ENCODE assay signal across 18 cellular contexts in genomic region chr7:31437466-31437865, GRCh38.
"Had no signal": no experiment of that assay in that cellular context is flagged by ENCODE, and none has a peak within 500 bp of the region (broad histone marks: within the 10 kb centered on the region; RNA-seq: fewer than 3 reads in every experiment).

No MANE protein-coding gene starts in this region.

- H3K4me3 Mint-ChIP-seq: activated naive CD8-positive, alpha-beta T cell treated with anti-CD3 and anti-CD28 coated beads for 36 hours; activated T-helper 1 cell treated with anti-CD3 and anti-CD28 coated beads, Interleukin-12 subunit alpha, Interleukin-12 subunit beta, Interleukin-2, Interleukin-4 antibody, amounts not matched to agents 30 ng/mL and 10 ng/mL and 1 ng/mL, durations not matched to agents 14 hours and 24 hours and 36 hours; brain; central memory CD8-positive, alpha-beta T cell; naive B cell; neural progenitor cell; stimulated activated naive CD8-positive, alpha-beta T cell treated with anti-CD3 and anti-CD28 coated beads, Interleukin-15, Interleukin-2, amounts not matched to agents 100 ng/mL and 50 ng/mL, for 24 hours had no signal

- ATAC-seq: activated CD4-positive, CD25-positive, alpha-beta regulatory T cell treated with anti-CD3 and anti-CD28 coated beads, Interleukin-2, amount 50 U/mL, for 24 hours; gastrocnemius medialis; heart right ventricle; sciatic nerve had no signal

- H3K27ac ChIP-seq: coronary artery, epithelial cell of prostate, gastrocnemius medialis, heart right ventricle, neural progenitor cell, suprapubic skin, upper lobe of left lung had no signal

- H3K36me3 Mint-ChIP-seq: activated naive CD8-positive, alpha-beta T cell treated with anti-CD3 and anti-CD28 coated beads for 36 hours; brain; naive B cell; neural progenitor cell had no signal

- DNase-seq: activated CD4-positive, alpha-beta T cell treated with anti-CD3 and anti-CD28 coated beads, Interleukin-2, amount 50 U/mL, for 1 hour; activated naive CD8-positive, alpha-beta T cell treated with anti-CD3 and anti-CD28 coated beads for 36 hours; effector CD4-positive, alpha-beta T cell; gastrocnemius medialis; heart right ventricle; naive B cell; T-helper 9 cell; upper lobe of left lung had no signal

- H3K36me3 ChIP-seq: gastrocnemius medialis, heart right ventricle, neural progenitor cell, suprapubic skin, upper lobe of left lung had no signal

- H3K27ac Mint-ChIP-seq: activated naive CD8-positive, alpha-beta T cell treated with anti-CD3 and anti-CD28 coated beads for 36 hours; activated T-helper 1 cell treated with anti-CD3 and anti-CD28 coated beads, Interleukin-12 subunit alpha, Interleukin-12 subunit beta, Interleukin-2, Interleukin-4 antibody, amounts not matched to agents 30 ng/mL and 10 ng/mL and 1 ng/mL, durations not matched to agents 14 hours and 24 hours and 36 hours; brain; naive B cell; neural progenitor cell; stimulated activated naive CD8-positive, alpha-beta T cell treated with anti-CD3 and anti-CD28 coated beads, Interleukin-15, Interleukin-2, amounts not matched to agents 100 ng/mL and 50 ng/mL, for 24 hours had no signal

- H3K4me1 Mint-ChIP-seq: activated naive CD8-positive, alpha-beta T cell treated with anti-CD3 and anti-CD28 coated beads for 36 hours; central memory CD8-positive, alpha-beta T cell; naive B cell; neural progenitor cell had no signal

- H3K4me1 ChIP-seq: gastrocnemius medialis, heart right ventricle, suprapubic skin, upper lobe of left lung had no signal

- H3K4me3 ChIP-seq: coronary artery, gastrocnemius medialis, heart right ventricle, neural progenitor cell, suprapubic skin, upper lobe of left lung had no signal

- H3K27me3 ChIP-seq: gastrocnemius medialis, neural progenitor cell, suprapubic skin, upper lobe of left lung had no signal

- H3K9me3 ChIP-seq: gastrocnemius medialis, heart right ventricle, suprapubic skin, upper lobe of left lung had no signal

- H3K27me3 Mint-ChIP-seq: central memory CD8-positive, alpha-beta T cell; stimulated activated naive CD8-positive, alpha-beta T cell treated with anti-CD3 and anti-CD28 coated beads, Interleukin-15, Interleukin-2, amounts not matched to agents 100 ng/mL and 50 ng/mL, for 24 hours had no signal

- H3K9me3 Mint-ChIP-seq: activated naive CD8-positive, alpha-beta T cell treated with anti-CD3 and anti-CD28 coated beads for 36 hours; activated T-helper 1 cell treated with anti-CD3 and anti-CD28 coated beads, Interleukin-12 subunit alpha, Interleukin-12 subunit beta, Interleukin-2, Interleukin-4 antibody, amounts not matched to agents 30 ng/mL and 10 ng/mL and 1 ng/mL, durations not matched to agents 14 hours and 24 hours and 36 hours; neural progenitor cell; stimulated activated naive CD8-positive, alpha-beta T cell treated with anti-CD3 and anti-CD28 coated beads, Interleukin-15, Interleukin-2, amounts not matched to agents 100 ng/mL and 50 ng/mL, for 24 hours had no signal
